In genomic region chr14:103422981-103423600, GRCh38 we compare ENCODE assay signal across 12 cellular contexts. TPM values are rescaled to one million over a fixed set of nuclear protein-coding genes. Genes with fewer than 3 reads are reported as not detected.
DNase-seq lines count a peak whose midpoint lies in the region; ATAC-seq and TF ChIP-seq lines count a peak whose summit lies in the region.
"Had no signal": no experiment of that assay in that cellular context is flagged by ENCODE, and none has a peak within 500 bp of the region (broad histone marks: within the 10 kb centered on the region; RNA-seq: fewer than 3 reads in every experiment).

No MANE protein-coding gene starts in this region.

- no peak for DNase-seq in activated T-cell treated with anti-CD3 and anti-CD28 coated beads, Interleukin-2, amount 50 U/mL, for 24 hours
- no peak for DNase-seq in activated T-cell treated with anti-CD3 and anti-CD28 coated beads, Interleukin-2, amount 50 U/mL, for 1 hour
- DNase-seq in ascending aorta (ENCODE audit: low spot score in 2 of 2) (no peak), right cardiac atrium (no peak), type B pancreatic cell (ENCODE audit: extremely low spot score, unreplicated experiment) (no peak), nephron progenitor cell (no peak)
- DNase-seq in CD4-positive, alpha-beta T cell: no peak
- DNase-seq in stimulated activated CD4-positive, alpha-beta T cell treated with anti-CD3 and anti-CD28 coated beads, Interleukin-1b, Interleukin-23, amount 100 ng/mL, for 48 hours: no peak
- DNase-seq: activated CD4-positive, alpha-beta T cell treated with anti-CD3 and anti-CD28 coated beads for 36 hours; kidney had no signal

- POLR2A ChIA-PET in CD4-positive, alpha-beta T cell (lab: Charles Lee): no interaction called here

- H3K27ac ChIP-seq in ascending aorta (peak overlapping the region; percentile 36 to 49), right cardiac atrium (ENCODE audit: low read length) (peak overlapping the region; percentile 51)
- H3K27ac ChIP-seq in CD4-positive, alpha-beta T cell (ENCODE audit: low read depth, low read length): no peak overlapping the region
- H3K27ac ChIP-seq: epithelial cell of prostate had no signal

- peaks cover 66% of the 10 kb centered on the region for H3K4me1 Mint-ChIP-seq in activated T-cell treated with anti-CD3 and anti-CD28 coated beads, Interleukin-2, amount 50 U/mL, for 24 hours (ENCODE audit: low read depth)
- H3K4me1 Mint-ChIP-seq in type B pancreatic cell (ENCODE audit: unreplicated experiment) (peaks cover 40% of the 10 kb centered on the region), nephron progenitor cell (peaks cover 18% of the 10 kb centered on the region)
- H3K4me1 Mint-ChIP-seq in CD4-positive, alpha-beta T cell (ENCODE audit: low read depth): peaks cover 64% of the 10 kb centered on the region

- H3K36me3 ChIP-seq in ascending aorta: no peaks in the 10 kb centered on the region

- H3K4me1 ChIP-seq in ascending aorta (peaks cover 0 to 11% of the 10 kb centered on the region in 2 donors), right cardiac atrium (ENCODE audit: control insufficient read depth, insufficient read depth, low read length) (peaks cover 5% of the 10 kb centered on the region)

- ATAC-seq in right cardiac atrium: peak; percentile 44 to 50
- ATAC-seq in CD4-positive, alpha-beta T cell (ENCODE audit: poor library complexity): no peak
- ATAC-seq: activated CD4-positive, alpha-beta T cell treated with anti-CD3 and anti-CD28 coated beads for 36 hours had no signal

- H3K4me3 Mint-ChIP-seq in activated T-cell treated with anti-CD3 and anti-CD28 coated beads, Interleukin-2, amount 50 U/mL, for 24 hours: no peak overlapping the region
- H3K4me3 Mint-ChIP-seq in type B pancreatic cell: no peak overlapping the region
- no peak overlapping the region for H3K4me3 Mint-ChIP-seq in CD4-positive, alpha-beta T cell
- H3K4me3 Mint-ChIP-seq in nephron progenitor cell: no peak overlapping the region
- H3K4me3 Mint-ChIP-seq: activated CD4-positive, alpha-beta T cell treated with anti-CD3 and anti-CD28 coated beads for 36 hours; activated naive CD8-positive, alpha-beta T cell had no signal

- 69% methylated on average over 4 of the region's 4 CpGs for WGBS in right cardiac atrium

- intact Hi-C loops in ascending aorta (cut with DNase I) (no loop called here), right cardiac atrium (cut with DNase I) (no loop called here)
- intact Hi-C loops in CD4-positive, alpha-beta T cell (cut with DNase I, micrococcal nuclease): no loop called here

- H3K36me3 Mint-ChIP-seq in activated T-cell treated with anti-CD3 and anti-CD28 coated beads, Interleukin-2, amount 50 U/mL, for 24 hours (ENCODE audit: low read depth): peaks cover 70% of the 10 kb centered on the region
- H3K36me3 Mint-ChIP-seq in type B pancreatic cell: peaks cover 11% of the 10 kb centered on the region
- peaks cover 65% of the 10 kb centered on the region for H3K36me3 Mint-ChIP-seq in CD4-positive, alpha-beta T cell (ENCODE audit: low read depth)
- peaks cover 38% of the 10 kb centered on the region for H3K36me3 Mint-ChIP-seq in nephron progenitor cell (ENCODE audit: low read depth)

- no peak overlapping the region for H3K4me3 ChIP-seq in ascending aorta
- no peak overlapping the region for H3K4me3 ChIP-seq in right cardiac atrium (ENCODE audit: low read length)

- CTCF ChIA-PET in CD4-positive, alpha-beta T cell (lab: Charles Lee): interaction anchor here (1.5 kb wide), 1 partner anchor 32 kb away, joined by 3 read pairs; no protein-coding TSS in a partner anchor

- no peaks in the 10 kb centered on the region for H3K9me3 Mint-ChIP-seq in activated T-cell treated with anti-CD3 and anti-CD28 coated beads, Interleukin-2, amount 50 U/mL, for 24 hours
- H3K9me3 Mint-ChIP-seq in type B pancreatic cell (no peaks in the 10 kb centered on the region), nephron progenitor cell (no peaks in the 10 kb centered on the region)
- H3K9me3 Mint-ChIP-seq in CD4-positive, alpha-beta T cell: no peaks in the 10 kb centered on the region

- H3K9me3 ChIP-seq in ascending aorta (no peaks in the 10 kb centered on the region), right cardiac atrium (ENCODE audit: control insufficient read depth, low read length) (no peaks in the 10 kb centered on the region)
- no peaks in the 10 kb centered on the region for H3K9me3 ChIP-seq in CD4-positive, alpha-beta T cell (ENCODE audit: control insufficient read depth, low read length)

- H3K27ac Mint-ChIP-seq in activated T-cell treated with anti-CD3 and anti-CD28 coated beads, Interleukin-2, amount 50 U/mL, for 24 hours: peak overlapping the region; percentile 37
- H3K27ac Mint-ChIP-seq in type B pancreatic cell: peak overlapping the region; percentile 92
- no peak overlapping the region for H3K27ac Mint-ChIP-seq in CD4-positive, alpha-beta T cell
- no peak overlapping the region for H3K27ac Mint-ChIP-seq in nephron progenitor cell
- H3K27ac Mint-ChIP-seq: activated CD4-positive, alpha-beta T cell treated with anti-CD3 and anti-CD28 coated beads for 36 hours; activated naive CD8-positive, alpha-beta T cell had no signal

- no peaks in the 10 kb centered on the region for H3K27me3 Mint-ChIP-seq in activated T-cell treated with anti-CD3 and anti-CD28 coated beads, Interleukin-2, amount 50 U/mL, for 24 hours
- H3K27me3 Mint-ChIP-seq in type B pancreatic cell: no peaks in the 10 kb centered on the region
- no peaks in the 10 kb centered on the region for H3K27me3 Mint-ChIP-seq in CD4-positive, alpha-beta T cell
- H3K27me3 Mint-ChIP-seq in nephron progenitor cell (ENCODE audit: low read depth, poor library complexity): peaks cover 3% of the 10 kb centered on the region
- H3K27me3 Mint-ChIP-seq: activated CD4-positive, alpha-beta T cell treated with anti-CD3 and anti-CD28 coated beads for 36 hours; activated naive CD8-positive, alpha-beta T cell had no signal

- TF ChIP-seq CTCF in ascending aorta (IDR thresholded peaks at IDR 0.05): no peak
- TF ChIP-seq CTCF in type B pancreatic cell (conservative IDR thresholded peaks at IDR 0.05): no peak
- no peak for TF ChIP-seq CTCF in CD4-positive, alpha-beta T cell (IDR thresholded peaks at IDR 0.05)
- TF ChIP-seq CTCF in nephron progenitor cell (IDR thresholded peaks at IDR 0.05): no peak

- H3K27me3 ChIP-seq in ascending aorta (no peaks in the 10 kb centered on the region), right cardiac atrium (ENCODE audit: control insufficient read depth, insufficient read depth) (no peaks in the 10 kb centered on the region)
- H3K27me3 ChIP-seq in CD4-positive, alpha-beta T cell (ENCODE audit: control insufficient read depth, insufficient read depth, low read length): no peaks in the 10 kb centered on the region

RNA-seq across cellular contexts. Expression of gene MARK3, which starts 37.9 kb away (rescaled TPM):
- total RNA-seq in ascending aorta: 78.1 TPM
- total RNA-seq in right cardiac atrium: 100 to 1,000 TPM in 1 of 4 donors, 10 to 100 TPM in 3; 85.6 to 105 (median 96.0) TPM
- polyA plus RNA-seq in right cardiac atrium: 79.4 TPM
- total RNA-seq in type B pancreatic cell (ENCODE audit: low replicate concordance): 79.1 and 91.4 TPM in 2 replicates
- 100 to 1,000 TPM; 107 TPM for total RNA-seq in CD4-positive, alpha-beta T cell

Comparison
In these comparisons a context has a peak if more than half of its experiments do, and no peak if none do; other contexts are left out.
1. H3K27ac Mint-ChIP-seq: peak in activated T-cell treated with anti-CD3 and anti-CD28 coated beads, Interleukin-2, amount 50 U/mL, for 24 hours (single experiment) and type B pancreatic cell (single experiment); none in CD4-positive, alpha-beta T cell (single experiment) and nephron progenitor cell (single experiment).